Comparison of ENCODE assay signal across 13 cellular contexts in the genomic region with DNA sequence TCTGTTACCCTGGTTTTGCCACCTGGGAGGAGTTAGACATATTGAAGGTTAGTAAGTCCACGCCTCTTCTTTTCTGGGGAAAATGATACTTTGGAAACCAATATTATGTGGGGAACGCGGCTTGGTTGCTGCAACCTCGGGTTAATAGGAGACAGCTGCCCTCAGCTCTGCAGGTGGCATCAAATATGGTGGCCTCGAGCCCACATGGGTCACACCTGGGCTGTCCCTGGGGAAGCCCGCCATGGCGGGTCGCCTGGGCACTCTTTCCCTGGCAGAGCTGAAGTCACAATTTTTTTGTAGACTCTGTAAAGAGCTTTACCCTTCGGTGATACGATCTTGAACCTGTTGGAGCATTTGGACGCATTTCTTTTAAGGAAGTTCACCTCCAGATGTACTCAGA. TPM values are rescaled to one million over a fixed set of nuclear protein-coding genes. Genes with fewer than 3 reads are reported as not detected.
DNase-seq lines count a peak whose midpoint lies in the region; ATAC-seq and TF ChIP-seq lines count a peak whose summit lies in the region.
"Had no signal": no experiment of that assay in that cellular context is flagged by ENCODE, and none has a peak within 500 bp of the region (broad histone marks: within the 10 kb centered on the region; RNA-seq: fewer than 3 reads in every experiment).

No MANE protein-coding gene starts in this region.

- 94 to 96% methylated on average over 11 of the region's 11 CpGs for WGBS in sigmoid colon, 2 donors

- intact Hi-C loops in sigmoid colon (cut with DNase I): no loop called here

- H3K4me2 ChIP-seq in fibroblast of lung (ENCODE audit: extremely low read depth, insufficient read depth, low read length): peak overlapping the region; percentile 96

- H3K27ac Mint-ChIP-seq in T-cell: no peak overlapping the region
- no peak overlapping the region for H3K27ac Mint-ChIP-seq in type B pancreatic cell

- no peak overlapping the region for H2AFZ ChIP-seq in fibroblast of lung (ENCODE audit: low read length)

- H3K27me3 ChIP-seq in cardiac muscle cell (no peaks in the 10 kb centered on the region), right atrium auricular region (no peaks in the 10 kb centered on the region), fibroblast of lung (ENCODE audit: control insufficient read depth, insufficient read depth, low read length) (no peaks in the 10 kb centered on the region), sigmoid colon (no peaks in the 10 kb centered on the region)
- H3K27me3 ChIP-seq: testis had no signal

- H3K9ac ChIP-seq in fibroblast of lung (ENCODE audit: insufficient read depth, low read length): no peak overlapping the region

- H3K27ac ChIP-seq in cardiac muscle cell (no peak overlapping the region), right atrium auricular region (peak overlapping the region in 1 of 2 donors; percentile 8), fibroblast of lung (ENCODE audit: insufficient read depth, low read length) (no peak overlapping the region), sigmoid colon (peak overlapping the region in 1 of 4 donors; percentile 87)
- H3K27ac ChIP-seq: testis had no signal

- no peak for DNase-seq in cardiac muscle cell (ENCODE audit: low read depth in 1 of 2, low spot score in 1 of 2)
- DNase-seq in right atrium auricular region (ENCODE audit: low spot score): no peak
- no peak for DNase-seq in T-cell
- DNase-seq in fibroblast of lung (ENCODE audit: low read depth in 2 of 2): no peak
- DNase-seq in type B pancreatic cell (ENCODE audit: extremely low spot score, unreplicated experiment): no peak
- no peak for DNase-seq in sigmoid colon
- DNase-seq in DMS79 treated with DMSO at 0.1 percent for 48 hours (lab: John Stamatoyannopoulos, UW): no peak
- no peak for DNase-seq in GM19240 (ENCODE audit: insufficient read length, low spot score)
- DNase-seq: foreskin fibroblast, H7, NCI-H2171 treated with DMSO at 0.1 percent for 48 hours, testis had no signal

- H3K79me2 ChIP-seq in fibroblast of lung (ENCODE audit: control insufficient read depth, insufficient read depth, low read length): peaks cover 69% of the 10 kb centered on the region

- no peak for TF ChIP-seq POLR2A in sigmoid colon (IDR thresholded peaks at IDR 0.05)

- TF ChIP-seq CTCF in cardiac muscle cell (IDR thresholded peaks at IDR 0.05; ENCODE audit: low read depth, low read length): no peak
- no peak for TF ChIP-seq CTCF in right atrium auricular region (IDR thresholded peaks at IDR 0.05)
- TF ChIP-seq CTCF in fibroblast of lung (conservative IDR thresholded peaks at IDR 0.05 in 1 of 2, IDR thresholded peaks at IDR 0.05 in 1 of 2; ENCODE audit: low read depth in 1 of 2, low read length in 2 of 2): no peak
- no peak for TF ChIP-seq CTCF in type B pancreatic cell (conservative IDR thresholded peaks at IDR 0.05)
- no peak for TF ChIP-seq CTCF in sigmoid colon (IDR thresholded peaks at IDR 0.05)

- no peak for ATAC-seq in T-cell (replicated peaks in 1 of 4)

- no peaks in the 10 kb centered on the region for H3K9me3 Mint-ChIP-seq in T-cell
- H3K9me3 Mint-ChIP-seq in type B pancreatic cell: no peaks in the 10 kb centered on the region

- no peaks in the 10 kb centered on the region for H4K20me1 ChIP-seq in fibroblast of lung (ENCODE audit: control insufficient read depth, extremely low read depth, insufficient read depth, low read length)

- POLR2A ChIA-PET in T-cell (lab: Charles Lee): interaction anchor here in 1 of 2 donors (0.6 kb wide), 1 partner anchor 129 kb away, joined by 4 read pairs; no protein-coding TSS in a partner anchor

- H3K4me1 ChIP-seq in cardiac muscle cell (ENCODE audit: low read depth): peaks cover 52% of the 10 kb centered on the region
- H3K4me1 ChIP-seq in right atrium auricular region: peaks cover 0 to 56% of the 10 kb centered on the region in 2 donors
- peaks cover 12% of the 10 kb centered on the region for H3K4me1 ChIP-seq in fibroblast of lung (ENCODE audit: control insufficient read depth, extremely low read depth, insufficient read depth, low read length)
- peaks cover 0 to 57% (median 40%) of the 10 kb centered on the region in 4 donors for H3K4me1 ChIP-seq in sigmoid colon
- H3K4me1 ChIP-seq: testis had no signal

- no peak for TF ChIP-seq EP300 in sigmoid colon (IDR thresholded peaks at IDR 0.05)

- H3K36me3 ChIP-seq in cardiac muscle cell: peaks cover 13% of the 10 kb centered on the region
- H3K36me3 ChIP-seq in right atrium auricular region: no peaks in the 10 kb centered on the region
- peaks cover 9% of the 10 kb centered on the region for H3K36me3 ChIP-seq in fibroblast of lung (ENCODE audit: control insufficient read depth, insufficient read depth, low read length)
- H3K36me3 ChIP-seq in sigmoid colon: peaks cover 0 to 7% (median 0%) of the 10 kb centered on the region in 4 donors

- CTCF ChIA-PET in T-cell (lab: Charles Lee): interaction anchor here in 1 of 2 donors (0.6 kb wide), 1 partner anchor 87 kb away, joined by 8 read pairs; no protein-coding TSS in a partner anchor

- H3K9me3 ChIP-seq in cardiac muscle cell (ENCODE audit: low read depth) (no peaks in the 10 kb centered on the region), right atrium auricular region (no peaks in the 10 kb centered on the region), fibroblast of lung (ENCODE audit: control insufficient read depth, insufficient read depth, low read depth, low read length) (no peaks in the 10 kb centered on the region), sigmoid colon (no peaks in the 10 kb centered on the region)
- H3K9me3 ChIP-seq: testis had no signal

- H3K4me1 Mint-ChIP-seq in T-cell: peaks cover 45 to 54% (median 46%) of the 10 kb centered on the region in 3 donors
- peaks cover 15% of the 10 kb centered on the region for H3K4me1 Mint-ChIP-seq in type B pancreatic cell (ENCODE audit: unreplicated experiment)

- H3K4me3 ChIP-seq in cardiac muscle cell: peak overlapping the region; percentile 92
- H3K4me3 ChIP-seq in right atrium auricular region: no peak overlapping the region
- peak overlapping the region in 1 of 4 experiments; percentile 10 for H3K4me3 ChIP-seq in fibroblast of lung (replicated peaks in 1 of 4; ENCODE audit: control extremely low read depth in 1 of 4, insufficient read depth in 1 of 4, low read depth in 3 of 4, low read length in 4 of 4)
- peak overlapping the region in 1 of 4 donors; percentile 78 for H3K4me3 ChIP-seq in sigmoid colon
- H3K4me3 ChIP-seq: lung had no signal

- H3K4me3 Mint-ChIP-seq in T-cell: peak overlapping the region; percentile 77 to 91 (median 78)
- H3K4me3 Mint-ChIP-seq in type B pancreatic cell: peak overlapping the region; percentile 89

- peaks cover 18% of the 10 kb centered on the region for H3K36me3 Mint-ChIP-seq in T-cell
- H3K36me3 Mint-ChIP-seq in type B pancreatic cell: peaks cover 5% of the 10 kb centered on the region

- H3K27me3 Mint-ChIP-seq in T-cell: no peaks in the 10 kb centered on the region
- H3K27me3 Mint-ChIP-seq in type B pancreatic cell: peaks cover 26% of the 10 kb centered on the region

RNA-seq across cellular contexts. Expression of a gene that starts 2.5 kb away (rescaled TPM):
- total RNA-seq in cardiac muscle cell: 639 and 805 TPM in 2 replicates
- 677 and 781 TPM in 2 replicates for polyA plus RNA-seq in cardiac muscle cell
- 100 to 1,000 TPM in 1 of 2 donors, 10 to 100 TPM in 1; 55.2 to 119 TPM for total RNA-seq in right atrium auricular region
- total RNA-seq in T-cell: 10 to 100 TPM; 60.7 to 84.3 (median 70.2) TPM
- total RNA-seq in fibroblast of lung: 79.1 and 90.3 TPM in 2 replicates
- 74.3 and 79.0 TPM in 2 replicates for polyA plus RNA-seq in fibroblast of lung
- 149 and 151 TPM in 2 replicates for polyA plus RNA-seq in fibroblast of lung (2012)
- polyA minus RNA-seq in fibroblast of lung (ENCODE audit: low replicate concordance): 103 and 104 TPM in 2 replicates
- total RNA-seq in type B pancreatic cell (ENCODE audit: low replicate concordance): 48.8 and 52.0 TPM in 2 replicates
- 10 to 100 TPM; 27.5 to 94.7 (median 58.4) TPM for total RNA-seq in sigmoid colon
- polyA plus RNA-seq in sigmoid colon: 100 to 1,000 TPM in 1 of 3 donors, 10 to 100 TPM in 2; 26.4 to 105 (median 40.2) TPM
